38 cellular contexts compared by ENCODE assay signal in genomic region chr11:127411283-127411682, GRCh38.
"Had no signal": no experiment of that assay in that cellular context is flagged by ENCODE, and none has a peak within 500 bp of the region (broad histone marks: within the 10 kb centered on the region; RNA-seq: fewer than 3 reads in every experiment).

No MANE protein-coding gene starts in this region.

- H3K9me3 ChIP-seq: ascending aorta had no signal

- H3K4me3 Mint-ChIP-seq: activated CD4-positive, alpha-beta memory T cell treated with anti-CD3 and anti-CD28 coated beads, Interleukin-2, amount 10 ng/mL, durations not matched to agents 7 days and 5 days; activated CD4-positive, alpha-beta T cell treated with anti-CD3 and anti-CD28 coated beads for 36 hours; activated CD4-positive, alpha-beta T cell treated with anti-CD3 and anti-CD28 coated beads, Interleukin-2, amount 10 ng/mL, durations not matched to agents 7 days and 5 days; activated CD8-positive, alpha-beta memory T cell treated with anti-CD3 and anti-CD28 coated beads, Interleukin-2, amount 10 ng/mL, durations not matched to agents 7 days and 5 days; activated CD8-positive, alpha-beta T cell treated with anti-CD3 and anti-CD28 coated beads, Interleukin-2, amount 10 ng/mL, durations not matched to agents 7 days and 5 days; activated naive CD4-positive, alpha-beta T cell treated with anti-CD3 and anti-CD28 coated beads, Interleukin-2, amount 10 ng/mL, durations not matched to agents 7 days and 5 days; activated naive CD4-positive, alpha-beta T cell treated with anti-CD3 and anti-CD28 coated beads, Interleukin-2, amount 50 U/mL, for 24 hours; activated naive CD8-positive, alpha-beta T cell; activated naive CD8-positive, alpha-beta T cell treated with anti-CD3 and anti-CD28 coated beads, Interleukin-2, amount 10 ng/mL, durations not matched to agents 7 days and 5 days; activated naive CD8-positive, alpha-beta T cell treated with anti-CD3 and anti-CD28 coated beads, Interleukin-2, amount 50 U/mL, for 24 hours; activated T-cell treated with anti-CD3 and anti-CD28 coated beads, Interleukin-2, amount 50 U/mL, for 24 hours; T-helper 1 cell treated with Interleukin-12 subunit alpha and Interleukin-12 subunit beta and Interleukin-4 antibody, amounts not matched to agents 30 μg/mL and 1 μg/mL, for 36 hours; T-helper 2 cell treated with Interferon-gamma antibody and Interleukin-4, amounts not matched to agents 5 μg/mL and 100 μg/mL, for 36 hours; WTC11 had no signal

- H3K27ac ChIP-seq: ascending aorta, body of pancreas, brain microvascular endothelial cell, breast epithelium, WERI-Rb-1 had no signal

- H3K4me1 ChIP-seq: ascending aorta, body of pancreas, breast epithelium had no signal

- H3K4me1 Mint-ChIP-seq: activated CD4-positive, alpha-beta memory T cell treated with anti-CD3 and anti-CD28 coated beads, Interleukin-2, amount 10 ng/mL, durations not matched to agents 7 days and 5 days; activated CD4-positive, alpha-beta T cell treated with anti-CD3 and anti-CD28 coated beads for 36 hours; activated CD4-positive, alpha-beta T cell treated with anti-CD3 and anti-CD28 coated beads, Interleukin-2, amount 10 ng/mL, durations not matched to agents 7 days and 5 days; activated CD8-positive, alpha-beta memory T cell treated with anti-CD3 and anti-CD28 coated beads, Interleukin-2, amount 10 ng/mL, durations not matched to agents 7 days and 5 days; activated naive CD4-positive, alpha-beta T cell treated with anti-CD3 and anti-CD28 coated beads, Interleukin-2, amount 10 ng/mL, durations not matched to agents 7 days and 5 days; activated naive CD4-positive, alpha-beta T cell treated with anti-CD3 and anti-CD28 coated beads, Interleukin-2, amount 50 U/mL, for 24 hours; activated naive CD8-positive, alpha-beta T cell treated with anti-CD3 and anti-CD28 coated beads, Interleukin-2, amount 10 ng/mL, durations not matched to agents 7 days and 5 days; activated naive CD8-positive, alpha-beta T cell treated with anti-CD3 and anti-CD28 coated beads, Interleukin-2, amount 50 U/mL, for 24 hours had no signal

- H3K4me3 ChIP-seq: ascending aorta, body of pancreas, breast epithelium had no signal

- H3K27me3 Mint-ChIP-seq: activated CD4-positive, alpha-beta memory T cell treated with anti-CD3 and anti-CD28 coated beads, Interleukin-2, amount 10 ng/mL, durations not matched to agents 7 days and 5 days; activated CD4-positive, alpha-beta T cell treated with anti-CD3 and anti-CD28 coated beads for 36 hours; activated CD4-positive, alpha-beta T cell treated with anti-CD3 and anti-CD28 coated beads, Interleukin-2, amount 10 ng/mL, durations not matched to agents 7 days and 5 days; activated CD8-positive, alpha-beta memory T cell treated with anti-CD3 and anti-CD28 coated beads, Interleukin-2, amount 10 ng/mL, durations not matched to agents 7 days and 5 days; activated naive CD4-positive, alpha-beta T cell treated with anti-CD3 and anti-CD28 coated beads, Interleukin-2, amount 10 ng/mL, durations not matched to agents 7 days and 5 days; activated naive CD4-positive, alpha-beta T cell treated with anti-CD3 and anti-CD28 coated beads, Interleukin-2, amount 50 U/mL, for 24 hours; activated naive CD8-positive, alpha-beta T cell; activated naive CD8-positive, alpha-beta T cell treated with anti-CD3 and anti-CD28 coated beads, Interleukin-2, amount 10 ng/mL, durations not matched to agents 7 days and 5 days; activated naive CD8-positive, alpha-beta T cell treated with anti-CD3 and anti-CD28 coated beads, Interleukin-2, amount 50 U/mL, for 24 hours; activated T-cell treated with anti-CD3 and anti-CD28 coated beads, Interleukin-2, amount 50 U/mL, for 24 hours had no signal

- DNase-seq: activated CD4-positive, alpha-beta memory T cell treated with anti-CD3 and anti-CD28 coated beads, Interleukin-2, amount 10 ng/mL, durations not matched to agents 7 days and 5 days; activated CD4-positive, alpha-beta T cell treated with anti-CD3 and anti-CD28 coated beads for 1 hour; activated CD4-positive, alpha-beta T cell treated with anti-CD3 and anti-CD28 coated beads for 36 hours; activated CD4-positive, alpha-beta T cell treated with anti-CD3 and anti-CD28 coated beads for 48 hours; activated CD4-positive, alpha-beta T cell treated with anti-CD3 and anti-CD28 coated beads, Interleukin-2, amount 10 ng/mL, durations not matched to agents 7 days and 5 days; activated CD4-positive, alpha-beta T cell treated with anti-CD3 and anti-CD28 coated beads, Interleukin-2, amount 50 U/mL, for 48 hours; activated CD4-positive, CD25-positive, alpha-beta regulatory T cell; activated CD8-positive, alpha-beta memory T cell treated with anti-CD3 and anti-CD28 coated beads for 24 hours; activated CD8-positive, alpha-beta memory T cell treated with anti-CD3 and anti-CD28 coated beads, Interleukin-2, amount 10 ng/mL, durations not matched to agents 7 days and 5 days; activated CD8-positive, alpha-beta memory T cell treated with anti-CD3 and anti-CD28 coated beads, Interleukin-2, amount 50 U/mL, for 48 hours; activated CD8-positive, alpha-beta T cell treated with anti-CD3 and anti-CD28 coated beads, Interleukin-2, amount 10 ng/mL, durations not matched to agents 7 days and 5 days; activated effector memory CD4-positive, alpha-beta T cell treated with Interleukin-2 at 50 U/mL for 16 hours; activated gamma-delta T cell; activated naive CD4-positive, alpha-beta T cell treated with anti-CD3 and anti-CD28 coated beads, Interleukin-2, amount 10 ng/mL, durations not matched to agents 7 days and 5 days; activated naive CD4-positive, alpha-beta T cell treated with Interleukin-2 at 50 U/mL for 16 hours; activated naive CD8-positive, alpha-beta T cell treated with anti-CD3 and anti-CD28 coated beads, Interleukin-2, amount 10 ng/mL, durations not matched to agents 7 days and 5 days; activated naive CD8-positive, alpha-beta T cell treated with anti-CD3 and anti-CD28 coated beads, Interleukin-2, amount 50 U/mL, for 24 hours; activated T-cell treated with anti-CD3 and anti-CD28 coated beads, Interleukin-2, amount 50 U/mL, for 24 hours; activated T-cell treated with anti-CD3 and anti-CD28 coated beads, Interleukin-2, amount 50 U/mL, for 48 hours; amygdala; anterior cingulate cortex; body of pancreas; brain microvascular endothelial cell; central memory CD4-positive, alpha-beta T cell; T-helper 1 cell; T-helper 2 cell; T-helper 9 cell; WERI-Rb-1 had no signal

- H3K27me3 ChIP-seq: ascending aorta, body of pancreas, brain microvascular endothelial cell, breast epithelium had no signal

- H3K36me3 Mint-ChIP-seq: activated CD8-positive, alpha-beta memory T cell treated with anti-CD3 and anti-CD28 coated beads, Interleukin-2, amount 10 ng/mL, durations not matched to agents 7 days and 5 days; activated naive CD4-positive, alpha-beta T cell treated with anti-CD3 and anti-CD28 coated beads, Interleukin-2, amount 10 ng/mL, durations not matched to agents 7 days and 5 days; activated naive CD4-positive, alpha-beta T cell treated with anti-CD3 and anti-CD28 coated beads, Interleukin-2, amount 50 U/mL, for 24 hours; activated naive CD8-positive, alpha-beta T cell; activated naive CD8-positive, alpha-beta T cell treated with anti-CD3 and anti-CD28 coated beads, Interleukin-2, amount 10 ng/mL, durations not matched to agents 7 days and 5 days; WTC11 had no signal

- H3K36me3 ChIP-seq: ascending aorta, brain microvascular endothelial cell, breast epithelium, WERI-Rb-1 had no signal

- H3K9me3 Mint-ChIP-seq: activated CD4-positive, alpha-beta T cell treated with anti-CD3 and anti-CD28 coated beads, Interleukin-2, amount 10 ng/mL, durations not matched to agents 7 days and 5 days had no signal

- ATAC-seq: activated CD4-positive, alpha-beta T cell treated with anti-CD3 and anti-CD28 coated beads for 36 hours; activated CD4-positive, CD25-positive, alpha-beta regulatory T cell treated with anti-CD3 and anti-CD28 coated beads, Interleukin-2, amount 50 U/mL, for 24 hours; activated CD8-positive, alpha-beta memory T cell treated with anti-CD3 and anti-CD28 coated beads, Interleukin-2, amount 10 ng/mL, durations not matched to agents 7 days and 5 days; activated CD8-positive, alpha-beta T cell treated with anti-CD3 and anti-CD28 coated beads, Interleukin-2, amount 10 ng/mL, durations not matched to agents 7 days and 5 days; activated naive CD8-positive, alpha-beta T cell treated with anti-CD3 and anti-CD28 coated beads, Interleukin-2, amount 50 U/mL, for 24 hours; body of pancreas had no signal

- FAIRE-seq: TTC549 had no signal

- H3K27ac Mint-ChIP-seq: activated CD4-positive, alpha-beta memory T cell treated with anti-CD3 and anti-CD28 coated beads, Interleukin-2, amount 10 ng/mL, durations not matched to agents 7 days and 5 days; activated CD4-positive, alpha-beta T cell treated with anti-CD3 and anti-CD28 coated beads for 36 hours; activated CD4-positive, alpha-beta T cell treated with anti-CD3 and anti-CD28 coated beads, Interleukin-2, amount 10 ng/mL, durations not matched to agents 7 days and 5 days; activated CD8-positive, alpha-beta memory T cell treated with anti-CD3 and anti-CD28 coated beads, Interleukin-2, amount 10 ng/mL, durations not matched to agents 7 days and 5 days; activated CD8-positive, alpha-beta T cell treated with anti-CD3 and anti-CD28 coated beads, Interleukin-2, amount 10 ng/mL, durations not matched to agents 7 days and 5 days; activated naive CD4-positive, alpha-beta T cell treated with anti-CD3 and anti-CD28 coated beads, Interleukin-2, amount 10 ng/mL, durations not matched to agents 7 days and 5 days; activated naive CD4-positive, alpha-beta T cell treated with anti-CD3 and anti-CD28 coated beads, Interleukin-2, amount 50 U/mL, for 24 hours; activated naive CD8-positive, alpha-beta T cell; activated naive CD8-positive, alpha-beta T cell treated with anti-CD3 and anti-CD28 coated beads, Interleukin-2, amount 10 ng/mL, durations not matched to agents 7 days and 5 days; activated naive CD8-positive, alpha-beta T cell treated with anti-CD3 and anti-CD28 coated beads, Interleukin-2, amount 50 U/mL, for 24 hours; activated T-cell treated with anti-CD3 and anti-CD28 coated beads, Interleukin-2, amount 50 U/mL, for 24 hours; activated T-helper 2 cell treated with anti-CD3 and anti-CD28 coated beads, Interferon-gamma antibody, Interleukin-2, Interleukin-4, amounts not matched to agents 10 μg/mL and 5 μg/mL and 100 μg/mL, durations not matched to agents 14 hours and 24 hours and 36 hours; T-helper 1 cell treated with Interleukin-12 subunit alpha and Interleukin-12 subunit beta and Interleukin-4 antibody, amounts not matched to agents 30 μg/mL and 1 μg/mL, for 36 hours; T-helper 2 cell treated with Interferon-gamma antibody and Interleukin-4, amounts not matched to agents 5 μg/mL and 100 μg/mL, for 36 hours; WTC11 had no signal
